8 cellular contexts compared by ENCODE assay signal in genomic region chr12:106903241-106903950, GRCh38. TPM values are rescaled to one million over a fixed set of nuclear protein-coding genes. Genes with fewer than 3 reads are reported as not detected.
DNase-seq lines count a peak whose midpoint lies in the region; ATAC-seq and TF ChIP-seq lines count a peak whose summit lies in the region.

No MANE protein-coding gene starts in this region.

- no peaks in the 10 kb centered on the region for H3K9me2 ChIP-seq in hepatocyte (replicated peaks; ENCODE audit: insufficient read depth)

- H4K20me1 ChIP-seq in hepatocyte (ENCODE audit: insufficient read depth, poor library complexity, severe bottlenecking): no peaks in the 10 kb centered on the region

- TF ChIP-seq CTCF in hepatocyte (IDR thresholded peaks at IDR 0.05; ENCODE audit: poor library complexity): no peak

- H3K79me2 ChIP-seq in hepatocyte: no peaks in the 10 kb centered on the region

- ATAC-seq in HG03457 (IDR thresholded peaks at IDR 0.05; ENCODE audit: unreplicated experiment): peak; percentile 65

- H3K27ac ChIP-seq in hepatocyte: no peak overlapping the region

- DNase-seq in NCI-H1436 (lab: John Stamatoyannopoulos, UW): peak; percentile 67
- no peak for DNase-seq in NCI-H1436 treated with DMSO at 0.1 percent for 48 hours (lab: John Stamatoyannopoulos, UW)
- peak; percentile 52 to 68 (median 62) for DNase-seq in T-helper 1 cell
- DNase-seq in amniotic epithelial cell (ENCODE audit: low read depth): peak; percentile 53
- peak; percentile 92 for DNase-seq in hepatocyte (ENCODE audit: low spot score)
- no peak for DNase-seq in skeletal muscle cell (ENCODE audit: low read depth)
- no peak for DNase-seq in RKO (ENCODE audit: low spot score)

- 12% methylated on average over 19 of the region's 28 CpGs for WGBS in hepatocyte (ENCODE audit: low lambda C conversion rate, missing lambda C conversion rate)

- peak overlapping the region; percentile 71 for H2AFZ ChIP-seq in hepatocyte

- no peaks in the 10 kb centered on the region for H3K9me3 ChIP-seq in hepatocyte (ENCODE audit: low read depth)

- H3K36me3 ChIP-seq in hepatocyte (replicated peaks; ENCODE audit: insufficient read depth, low read depth): no peaks in the 10 kb centered on the region

- peak overlapping the region; percentile 29 for H3K4me3 ChIP-seq in hepatocyte
- peak overlapping the region; percentile 56 for H3K4me3 ChIP-seq in skeletal muscle cell (ENCODE audit: low read depth, low read length)

- H3K4me1 ChIP-seq in hepatocyte (ENCODE audit: insufficient read depth): peaks cover 8% of the 10 kb centered on the region

- peaks cover under 1% of the 10 kb centered on the region for H3K27me3 ChIP-seq in hepatocyte

- peak overlapping the region; percentile 79 for H3K4me2 ChIP-seq in hepatocyte

RNA-seq across cellular contexts. Expression of gene TMEM263, which starts 52.3 kb away (rescaled TPM):
- total RNA-seq in hepatocyte: 128 and 132 TPM in 2 replicates
- polyA plus RNA-seq in hepatocyte: 70.0 and 73.1 TPM in 2 replicates

Comparison
In these comparisons a context has a peak if more than half of its experiments do, and no peak if none do; other contexts are left out.
1. DNase-seq: peak in NCI-H1436 (single experiment), T-helper 1 cell (5 of 5), amniotic epithelial cell (single experiment) and hepatocyte (single experiment); none in NCI-H1436 treated with DMSO at 0.1 percent for 48 hours (single experiment), skeletal muscle cell (single experiment) and RKO (single experiment).